Comparison of ENCODE assay signal across 27 cellular contexts in the genomic region with DNA sequence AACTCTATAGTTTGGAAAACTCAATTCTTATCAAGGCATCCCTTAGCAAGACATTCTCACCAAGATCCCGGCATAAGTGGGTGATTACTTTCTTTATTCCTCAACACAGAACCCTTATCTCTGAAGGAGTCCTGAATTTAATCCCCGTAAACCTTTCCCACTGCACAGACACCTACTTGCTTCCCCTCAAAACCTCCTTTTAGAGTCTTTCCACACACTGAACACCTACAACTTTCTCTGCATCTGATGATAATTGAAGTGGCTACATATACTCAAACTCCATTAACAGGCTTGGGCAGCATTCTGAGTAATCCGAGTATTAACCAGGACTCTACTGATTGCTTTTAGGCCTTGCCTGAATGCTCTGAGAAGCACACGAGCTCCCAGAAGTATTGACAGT. TPM values are rescaled to one million over a fixed set of nuclear protein-coding genes. Genes with fewer than 3 reads are reported as not detected.
"Had no signal": no experiment of that assay in that cellular context is flagged by ENCODE, and none has a peak within 500 bp of the region (broad histone marks: within the 10 kb centered on the region; RNA-seq: fewer than 3 reads in every experiment).

No MANE protein-coding gene starts in this region.

- H3K4me3 Mint-ChIP-seq: activated CD4-positive, alpha-beta memory T cell treated with anti-CD3 and anti-CD28 coated beads, Interleukin-2, amount 10 ng/mL, durations not matched to agents 7 days and 5 days; activated CD4-positive, alpha-beta T cell treated with anti-CD3 and anti-CD28 coated beads, Interleukin-2, amount 10 ng/mL, durations not matched to agents 7 days and 5 days; activated naive CD4-positive, alpha-beta T cell treated with anti-CD3 and anti-CD28 coated beads, Interleukin-2, amount 10 ng/mL, durations not matched to agents 7 days and 5 days; activated naive CD8-positive, alpha-beta T cell treated with anti-CD3 and anti-CD28 coated beads, Interleukin-2, amount 10 ng/mL, durations not matched to agents 7 days and 5 days; activated T-cell treated with anti-CD3 and anti-CD28 coated beads, Interleukin-2, amount 50 U/mL, for 24 hours; central memory CD8-positive, alpha-beta T cell; dendritic cell treated with granulocyte-macrophage colony-stimulating factor and Interleukin-4, amounts not matched to agents 40 ng/mL and 50 ng/mL, for 4 days; endodermal cell; mesothelial cell of epicardium; naive B cell; stimulated activated naive CD8-positive, alpha-beta T cell treated with anti-CD3 and anti-CD28 coated beads, Interleukin-15, Interleukin-2, amounts not matched to agents 100 ng/mL and 50 ng/mL, for 24 hours; WTC11 had no signal

- H3K4me1 Mint-ChIP-seq: activated CD4-positive, alpha-beta memory T cell treated with anti-CD3 and anti-CD28 coated beads, Interleukin-2, amount 10 ng/mL, durations not matched to agents 7 days and 5 days; activated CD4-positive, alpha-beta T cell treated with anti-CD3 and anti-CD28 coated beads, Interleukin-2, amount 10 ng/mL, durations not matched to agents 7 days and 5 days; activated naive CD4-positive, alpha-beta T cell treated with anti-CD3 and anti-CD28 coated beads, Interleukin-2, amount 10 ng/mL, durations not matched to agents 7 days and 5 days; activated naive CD8-positive, alpha-beta T cell treated with anti-CD3 and anti-CD28 coated beads, Interleukin-2, amount 10 ng/mL, durations not matched to agents 7 days and 5 days; central memory CD8-positive, alpha-beta T cell; naive B cell had no signal

- H3K27ac Mint-ChIP-seq: activated CD4-positive, alpha-beta memory T cell treated with anti-CD3 and anti-CD28 coated beads, Interleukin-2, amount 10 ng/mL, durations not matched to agents 7 days and 5 days; activated CD4-positive, alpha-beta T cell treated with anti-CD3 and anti-CD28 coated beads, Interleukin-2, amount 10 ng/mL, durations not matched to agents 7 days and 5 days; activated naive CD4-positive, alpha-beta T cell treated with anti-CD3 and anti-CD28 coated beads, Interleukin-2, amount 10 ng/mL, durations not matched to agents 7 days and 5 days; activated naive CD8-positive, alpha-beta T cell treated with anti-CD3 and anti-CD28 coated beads, Interleukin-2, amount 10 ng/mL, durations not matched to agents 7 days and 5 days; activated T-cell treated with anti-CD3 and anti-CD28 coated beads, Interleukin-2, amount 50 U/mL, for 24 hours; dendritic cell treated with granulocyte-macrophage colony-stimulating factor and Interleukin-4, amounts not matched to agents 40 ng/mL and 50 ng/mL, for 4 days; endodermal cell; mesothelial cell of epicardium; naive B cell; stimulated activated naive CD8-positive, alpha-beta T cell treated with anti-CD3 and anti-CD28 coated beads, Interleukin-15, Interleukin-2, amounts not matched to agents 100 ng/mL and 50 ng/mL, for 24 hours; WTC11 had no signal

- H3K36me3 Mint-ChIP-seq: activated naive CD4-positive, alpha-beta T cell treated with anti-CD3 and anti-CD28 coated beads, Interleukin-2, amount 10 ng/mL, durations not matched to agents 7 days and 5 days; activated naive CD8-positive, alpha-beta T cell treated with anti-CD3 and anti-CD28 coated beads, Interleukin-2, amount 10 ng/mL, durations not matched to agents 7 days and 5 days; mesothelial cell of epicardium; naive B cell; WTC11 had no signal

- H3K9me3 Mint-ChIP-seq: activated CD4-positive, alpha-beta memory T cell treated with anti-CD3 and anti-CD28 coated beads, Interleukin-2, amount 10 ng/mL, durations not matched to agents 7 days and 5 days; activated CD4-positive, alpha-beta T cell treated with anti-CD3 and anti-CD28 coated beads, Interleukin-2, amount 10 ng/mL, durations not matched to agents 7 days and 5 days; activated naive CD4-positive, alpha-beta T cell treated with anti-CD3 and anti-CD28 coated beads, Interleukin-2, amount 10 ng/mL, durations not matched to agents 7 days and 5 days; activated naive CD8-positive, alpha-beta T cell treated with anti-CD3 and anti-CD28 coated beads, Interleukin-2, amount 10 ng/mL, durations not matched to agents 7 days and 5 days; activated T-cell treated with anti-CD3 and anti-CD28 coated beads, Interleukin-2, amount 50 U/mL, for 24 hours; central memory CD8-positive, alpha-beta T cell; dendritic cell treated with granulocyte-macrophage colony-stimulating factor and Interleukin-4, amounts not matched to agents 40 ng/mL and 50 ng/mL, for 4 days; endodermal cell; mesothelial cell of epicardium; naive B cell; stimulated activated naive CD8-positive, alpha-beta T cell treated with anti-CD3 and anti-CD28 coated beads, Interleukin-15, Interleukin-2, amounts not matched to agents 100 ng/mL and 50 ng/mL, for 24 hours; WTC11 had no signal

- H3K27me3 ChIP-seq: foreskin keratinocyte, right lobe of liver, upper lobe of left lung, vagina had no signal

- ATAC-seq: esophagus mucosa, right lobe of liver, WTC11 had no signal

- H3K4me3 ChIP-seq: right lobe of liver, skin epidermis, upper lobe of left lung, vagina had no signal

- DNase-seq: activated CD4-positive, alpha-beta memory T cell treated with anti-CD3 and anti-CD28 coated beads, Interleukin-2, amount 10 ng/mL, durations not matched to agents 7 days and 5 days; activated CD4-positive, alpha-beta T cell treated with anti-CD3 and anti-CD28 coated beads for 1 hour; activated CD4-positive, alpha-beta T cell treated with anti-CD3 and anti-CD28 coated beads, Interleukin-2, amount 10 ng/mL, durations not matched to agents 7 days and 5 days; activated CD8-positive, alpha-beta memory T cell treated with anti-CD3 and anti-CD28 coated beads, Interleukin-2, amount 50 U/mL, for 48 hours; activated gamma-delta T cell; activated naive CD4-positive, alpha-beta T cell treated with anti-CD3 and anti-CD28 coated beads, Interleukin-2, amount 10 ng/mL, durations not matched to agents 7 days and 5 days; activated naive CD8-positive, alpha-beta T cell treated with anti-CD3 and anti-CD28 coated beads, Interleukin-2, amount 10 ng/mL, durations not matched to agents 7 days and 5 days; activated T-cell treated with anti-CD3 and anti-CD28 coated beads, Interleukin-2, amount 50 U/mL, for 24 hours; endodermal cell; foreskin keratinocyte; mammary epithelial cell; naive B cell; right lobe of liver; stimulated activated CD4-positive, alpha-beta T cell treated with anti-CD3 and anti-CD28 coated beads, Interleukin-12 subunit alpha, Interleukin-12 subunit beta, amount 100 ng/mL, for 4 hours; stimulated activated CD4-positive, alpha-beta T cell treated with anti-CD3 and anti-CD28 coated beads, Interleukin-4, amount 100 ng/mL, for 1 hour; substantia nigra; T-helper 2 cell; upper lobe of left lung had no signal

- H3K4me1 ChIP-seq: foreskin keratinocyte, vagina had no signal

- H3K27ac ChIP-seq: foreskin keratinocyte, parathyroid adenoma, right lobe of liver, skin epidermis, upper lobe of left lung, vagina had no signal

- H3K9me3 ChIP-seq: right lobe of liver, upper lobe of left lung, vagina had no signal

RNA-seq across cellular contexts. Expression of a gene that starts 23.5 kb away (rescaled TPM):
- total RNA-seq: activated CD4-positive, alpha-beta memory T cell treated with anti-CD3 and anti-CD28 coated beads, Interleukin-2, amount 10 ng/mL, durations not matched to agents 7 days and 5 days; activated CD4-positive, alpha-beta T cell treated with anti-CD3 and anti-CD28 coated beads, Interleukin-2, amount 10 ng/mL, durations not matched to agents 7 days and 5 days; activated naive CD8-positive, alpha-beta T cell treated with anti-CD3 and anti-CD28 coated beads, Interleukin-2, amount 10 ng/mL, durations not matched to agents 7 days and 5 days had no signal
